Comparison of ENCODE assay signal across 8 cellular contexts in genomic region chr1:168636642-168637111, GRCh38.
DNase-seq lines count a peak whose midpoint lies in the region; ATAC-seq and TF ChIP-seq lines count a peak whose summit lies in the region.
"Had no signal": no experiment of that assay in that cellular context is flagged by ENCODE, and none has a peak within 500 bp of the region (broad histone marks: within the 10 kb centered on the region; RNA-seq: fewer than 3 reads in every experiment).

No MANE protein-coding gene starts in this region.

- POLR2A ChIA-PET in CD8-positive, alpha-beta memory T cell (lab: Charles Lee), result no interaction called here

- peak; percentile 90 to 91 for ATAC-seq in lower lobe of right lung

- no peaks in the 10 kb centered on the region for H3K9me3 ChIP-seq in lower lobe of right lung
- no peaks in the 10 kb centered on the region for H3K9me3 ChIP-seq in CD8-positive, alpha-beta memory T cell (ENCODE audit: low read length)

- H3K27ac Mint-ChIP-seq in type B pancreatic cell, result peak overlapping the region; percentile 45
- no peak overlapping the region for H3K27ac Mint-ChIP-seq in CD8-positive, alpha-beta memory T cell
- H3K27ac Mint-ChIP-seq: mesothelial cell of epicardium had no signal

- H3K9me3 Mint-ChIP-seq in type B pancreatic cell, result peaks cover 11% of the 10 kb centered on the region
- no peaks in the 10 kb centered on the region for H3K9me3 Mint-ChIP-seq in CD8-positive, alpha-beta memory T cell
- H3K9me3 Mint-ChIP-seq: mesothelial cell of epicardium had no signal

- H3K4me3 Mint-ChIP-seq in type B pancreatic cell, result no peak overlapping the region
- no peak overlapping the region for H3K4me3 Mint-ChIP-seq in CD8-positive, alpha-beta memory T cell
- H3K4me3 Mint-ChIP-seq: mesothelial cell of epicardium had no signal

- no peaks in the 10 kb centered on the region for H3K36me3 Mint-ChIP-seq in type B pancreatic cell
- no peaks in the 10 kb centered on the region for H3K36me3 Mint-ChIP-seq in CD8-positive, alpha-beta memory T cell
- H3K36me3 Mint-ChIP-seq: mesothelial cell of epicardium had no signal

- H3K4me1 ChIP-seq in lower lobe of right lung, result peaks cover 19% of the 10 kb centered on the region
- H3K4me1 ChIP-seq in CD8-positive, alpha-beta memory T cell (ENCODE audit: insufficient read depth, low read length), result no peaks in the 10 kb centered on the region

- intact Hi-C loops in dorsolateral prefrontal cortex (cut with DNase I), result loop anchor here (2.0 to 10.0 kb wide), 6 partner anchors 36 to 496 kb away; partner anchors contain the start of gene ATP1B1 (in 1 of the 2)
- intact Hi-C loops in lower lobe of right lung (cut with DNase I), result loop anchor here (10.0 kb wide), 1 partner anchor 468 kb away; the partner anchor contains the start of gene ATP1B1

- H3K27me3 Mint-ChIP-seq in type B pancreatic cell, result no peaks in the 10 kb centered on the region
- H3K27me3 Mint-ChIP-seq in CD8-positive, alpha-beta memory T cell, result peaks cover 1 to 10% of the 10 kb centered on the region in 2 donors

- no peaks in the 10 kb centered on the region for H3K27me3 ChIP-seq in dorsolateral prefrontal cortex
- H3K27me3 ChIP-seq in lower lobe of right lung (ENCODE audit: low read depth), result no peaks in the 10 kb centered on the region
- H3K27me3 ChIP-seq in CD8-positive, alpha-beta memory T cell (ENCODE audit: insufficient read depth, low read length, poor library complexity, severe bottlenecking), result no peaks in the 10 kb centered on the region

- DNase-seq in NCI-H69 (lab: John Stamatoyannopoulos, UW) (peak; percentile 13), dorsolateral prefrontal cortex (no peak), lower lobe of right lung (no peak), type B pancreatic cell (ENCODE audit: extremely low spot score, unreplicated experiment) (no peak), mesenteric fat pad (ENCODE audit: low spot score) (no peak), hepatic stellate cell (ENCODE audit: low spot score) (no peak)
- DNase-seq in CD8-positive, alpha-beta memory T cell, result no peak

- peak overlapping the region in 54 of 59 donors; percentile 0 to 84 (median 63) for H3K27ac ChIP-seq in dorsolateral prefrontal cortex
- peak overlapping the region; percentile 34 for H3K27ac ChIP-seq in lower lobe of right lung
- H3K27ac ChIP-seq in CD8-positive, alpha-beta memory T cell (ENCODE audit: low read depth, low read length), result no peak overlapping the region

- H3K4me1 Mint-ChIP-seq in type B pancreatic cell (ENCODE audit: unreplicated experiment), result peaks cover 18% of the 10 kb centered on the region
- no peaks in the 10 kb centered on the region for H3K4me1 Mint-ChIP-seq in CD8-positive, alpha-beta memory T cell

- CTCF ChIA-PET in CD8-positive, alpha-beta memory T cell (lab: Charles Lee), result interaction anchor here (0.5 to 1.3 kb wide), 2 partner anchors 8 to 33 kb away, joined by 3 read pairs; no protein-coding TSS in a partner anchor

- H3K36me3 ChIP-seq in lower lobe of right lung, result no peaks in the 10 kb centered on the region
- no peaks in the 10 kb centered on the region for H3K36me3 ChIP-seq in CD8-positive, alpha-beta memory T cell (ENCODE audit: insufficient read depth, low read length)

- H3K4me3 ChIP-seq in dorsolateral prefrontal cortex (no peak overlapping the region), lower lobe of right lung (no peak overlapping the region)
- no peak overlapping the region for H3K4me3 ChIP-seq in CD8-positive, alpha-beta memory T cell (ENCODE audit: low read length)

- peak in 1 of 56 donors; percentile 7 for TF ChIP-seq CTCF in dorsolateral prefrontal cortex (IDR thresholded peaks at IDR 0.05 in 54 of 56, conservative IDR thresholded peaks at IDR 0.05 in 2 of 56; ENCODE audit: low read depth in 1 of 56, partially characterized antibody in 56 of 56)
- no peak for TF ChIP-seq CTCF in lower lobe of right lung (IDR thresholded peaks at IDR 0.05)
- no peak for TF ChIP-seq CTCF in type B pancreatic cell (conservative IDR thresholded peaks at IDR 0.05)
